9 cellular contexts compared by ENCODE assay signal in the genomic region with DNA sequence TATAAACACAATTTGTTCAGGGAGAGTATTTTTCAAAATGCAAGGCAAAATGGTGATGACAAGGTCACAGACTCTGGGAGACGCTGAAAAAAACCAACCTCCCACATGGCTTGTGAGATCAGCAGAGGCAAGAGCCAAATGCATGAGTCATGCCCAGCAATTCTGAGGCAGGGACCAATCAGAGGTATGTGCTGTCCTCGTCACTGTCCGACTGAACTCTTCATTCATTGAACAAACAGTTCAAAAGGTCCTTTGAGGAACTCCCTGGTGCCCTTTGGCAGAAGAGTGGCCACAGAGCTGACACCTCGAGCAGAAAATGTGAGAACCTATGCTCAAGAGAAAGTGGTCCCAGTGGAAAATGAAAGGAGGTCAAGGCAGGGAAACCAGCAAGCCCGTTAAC. TPM values are rescaled to one million over a fixed set of nuclear protein-coding genes. Genes with fewer than 3 reads are reported as not detected.
A peak's percentile ranks its signal among the peaks of the same experiment; 100 is the strongest.
DNase-seq lines count a peak whose midpoint lies in the region; ATAC-seq, FAIRE-seq and TF ChIP-seq lines count a peak whose summit lies in the region.
"Had no signal": no experiment of that assay in that cellular context is flagged by ENCODE, and none has a peak within 500 bp of the region (broad histone marks: within the 10 kb centered on the region; RNA-seq: fewer than 3 reads in every experiment).

No MANE protein-coding gene starts in this region.

- no peak for ATAC-seq in HG02759 (IDR thresholded peaks at IDR 0.05; ENCODE audit: unreplicated experiment)

- H3K4me2 ChIP-seq in H1 (ENCODE audit: insufficient read depth in 1 of 2, low read depth in 2 of 2, low read length in 2 of 2) (no peak overlapping the region), MM.1S (ENCODE audit: low read depth, low read length) (no peak overlapping the region)

- H3K9me2 ChIP-seq in MM.1S (replicated peaks; ENCODE audit: insufficient read depth, low read length), result no peaks in the 10 kb centered on the region

- H4K5ac ChIP-seq in H1 (ENCODE audit: insufficient read length, low read depth, low read length), result no peak overlapping the region

- TF ChIP-seq CTCF in H1 (IDR thresholded peaks at IDR 0.05; ENCODE audit: control extremely low read depth in 1 of 3, insufficient read depth in 1 of 3, low read depth in 1 of 3, low read length in 3 of 3) (no peak), uterus (IDR thresholded peaks at IDR 0.05) (no peak), MM.1S (IDR thresholded peaks at IDR 0.05; ENCODE audit: low read length) (no peak)

- H3K36me3 ChIP-seq in H1 (ENCODE audit: control insufficient read depth in 2 of 4, insufficient read depth in 4 of 4, low read length in 3 of 4) (no peaks in the 10 kb centered on the region), uterus (no peaks in the 10 kb centered on the region), MM.1S (replicated peaks; ENCODE audit: insufficient read depth, low read length) (no peaks in the 10 kb centered on the region)

- intact Hi-C loops in uterus (cut with DNase I; ENCODE audit: low total_unique reads), result no loop called here

- H2AFZ ChIP-seq in H1 (ENCODE audit: low read length), result 0 out of 2 replicates have a peak overlapping the region, but pooled peaks have one; percentile 43
- H2AFZ ChIP-seq in MM.1S (ENCODE audit: low read length), result no peak overlapping the region

- no peak overlapping the region for H4K8ac ChIP-seq in H1 (ENCODE audit: extremely low read depth, insufficient read depth, low read length)

- H2BK20ac ChIP-seq in H1 (ENCODE audit: low read length), result no peak overlapping the region

- H2BK12ac ChIP-seq in H1 (ENCODE audit: low read depth, low read length), result no peak overlapping the region

- H3K4me1 ChIP-seq in H1 (replicated peaks in 1 of 4; ENCODE audit: control insufficient read depth in 3 of 4, insufficient read depth in 4 of 4, low read length in 3 of 4) (no peaks in the 10 kb centered on the region), uterus (peaks cover 0 to 15% of the 10 kb centered on the region in 2 donors), MM.1S (ENCODE audit: low read length) (no peaks in the 10 kb centered on the region)

- TF ChIP-seq EP300 in H1 (IDR thresholded peaks at IDR 0.05; ENCODE audit: borderline replicate concordance in 1 of 2, low read depth in 2 of 2, low read length in 2 of 2), result no peak

- TF ChIP-seq POLR2A in H1 (IDR thresholded peaks at IDR 0.05; ENCODE audit: control extremely low read depth in 1 of 2, low read depth in 2 of 2, low read length in 2 of 2) (no peak), uterus (IDR thresholded peaks at IDR 0.05) (no peak)

- TF ChIP-seq RAD21 in H1 (IDR thresholded peaks at IDR 0.05 in 1 of 2, conservative IDR thresholded peaks at IDR 0.05 in 1 of 2; ENCODE audit: low read depth in 2 of 2, low read length in 2 of 2), result no peak

- no peak overlapping the region for H2BK120ac ChIP-seq in H1 (replicated peaks; ENCODE audit: low read depth, low read length)

- no peak overlapping the region for H4K91ac ChIP-seq in H1 (replicated peaks; ENCODE audit: insufficient read length, low read length)

- DNase-seq in NCI-H748 (lab: John Stamatoyannopoulos, UW; ENCODE audit: unreplicated experiment) (peak; percentile 4), NCI-H748 treated with DMSO at 0.1 percent for 48 hours (lab: John Stamatoyannopoulos, UW) (no peak), H1 (ENCODE audit: low read depth in 1 of 2, low spot score in 2 of 2) (peak in 1 of 2 experiments; percentile 27), lung microvascular endothelial cell (ENCODE audit: low read depth in 2 of 2) (peak; percentile 49 to 60), uterus (peak; percentile 69 to 76), MM.1S (no peak), NCI-H128 (lab: John Stamatoyannopoulos, UW; ENCODE audit: unreplicated experiment) (no peak)

- no peaks in the 10 kb centered on the region for H3F3A ChIP-seq in MM.1S (ENCODE audit: insufficient read depth, low read length)

- no peak for FAIRE-seq in H1 (lab: Jason Lieb, UNC)
- FAIRE-seq: A204.1 had no signal

- no peaks in the 10 kb centered on the region for H3K23me2 ChIP-seq in H1 (ENCODE audit: low read depth, low read length)

- H4K20me1 ChIP-seq in H1 (replicated peaks in 1 of 2; ENCODE audit: control insufficient read depth in 1 of 2, insufficient read depth in 2 of 2, low read length in 2 of 2) (no peaks in the 10 kb centered on the region), MM.1S (ENCODE audit: insufficient read depth, low read length) (no peaks in the 10 kb centered on the region)

- 0 out of 2 replicates have a peak overlapping the region, but pooled peaks have one; percentile 20 for H2BK15ac ChIP-seq in H1 (ENCODE audit: low read length)

- H3K9ac ChIP-seq in H1 (replicated peaks in 1 of 4; ENCODE audit: extremely low read depth in 1 of 4, low read depth in 3 of 4, low read length in 3 of 4) (no peak overlapping the region), MM.1S (ENCODE audit: low read length) (no peak overlapping the region)

- no peak overlapping the region for H3K27ac ChIP-seq in H1 (ENCODE audit: low read depth, low read length)
- H3K27ac ChIP-seq in uterus, result peak overlapping the region; percentile 33 to 45
- H3K27ac ChIP-seq in MM.1S (ENCODE audit: low read length), result no peak overlapping the region

- no peak overlapping the region for H2AK5ac ChIP-seq in H1 (ENCODE audit: low read depth, low read length)

- H2BK5ac ChIP-seq in H1 (ENCODE audit: low read depth, low read length), result no peak overlapping the region

- H3K9me3 ChIP-seq in H1 (ENCODE audit: insufficient read depth in 2 of 2, low read depth in 1 of 2, low read length in 1 of 2) (no peaks in the 10 kb centered on the region), uterus (no peaks in the 10 kb centered on the region), MM.1S (replicated peaks; ENCODE audit: insufficient read depth, low read length) (no peaks in the 10 kb centered on the region)

- H3K14ac ChIP-seq in H1 (ENCODE audit: insufficient read length), result no peak overlapping the region

- H3K79me2 ChIP-seq in H1 (ENCODE audit: control insufficient read depth in 1 of 2, insufficient read depth in 2 of 2, low read length in 2 of 2) (no peaks in the 10 kb centered on the region), MM.1S (ENCODE audit: low read length) (no peaks in the 10 kb centered on the region)

- no peak overlapping the region for H3K23ac ChIP-seq in H1 (ENCODE audit: insufficient read length)

- H3K4ac ChIP-seq in H1 (replicated peaks; ENCODE audit: insufficient read length, low read depth, low read length), result no peak overlapping the region

- 90% methylated on average over 4 of the region's 5 CpGs; no CpG with 5 or more reads in 1 of the 2 experiments for WGBS in H1 (ENCODE audit: extremely low coverage in 1 of 2, insufficient coverage in 1 of 2, insufficient read length in 1 of 2, insufficient replicate concordance in 2 of 2, low coverage in 1 of 2, low lambda C conversion rate in 2 of 2, missing lambda C conversion rate in 1 of 2), 2 experiments

- H3K4me3 ChIP-seq in H1 (ENCODE audit: extremely low read depth in 1 of 4, insufficient read depth in 2 of 4, low read depth in 3 of 4, low read length in 4 of 4), result no peak overlapping the region
- H3K4me3 ChIP-seq in uterus, result no peak overlapping the region
- H3K4me3 ChIP-seq in MM.1S (ENCODE audit: low read length), result no peak overlapping the region

- H3K18ac ChIP-seq in H1 (ENCODE audit: extremely low read depth, low read length), result no peak overlapping the region

- H3K27me3 ChIP-seq in H1 (replicated peaks in 1 of 4; ENCODE audit: control insufficient read depth in 3 of 4, extremely low read depth in 1 of 4, insufficient read depth in 3 of 4, low read length in 3 of 4), result no peaks in the 10 kb centered on the region
- H3K27me3 ChIP-seq in uterus, result no peaks in the 10 kb centered on the region
- no peaks in the 10 kb centered on the region for H3K27me3 ChIP-seq in MM.1S (replicated peaks; ENCODE audit: insufficient read depth, low read length)

- POLR2A ChIA-PET in H1 (lab: Charles Lee; ENCODE audit: partially characterized antibody), result no interaction called here

- no peak overlapping the region for H3K56ac ChIP-seq in H1 (replicated peaks; ENCODE audit: insufficient read length, low read depth, low read length)

- CTCF ChIA-PET in H1 (lab: Charles Lee; ENCODE audit: partially characterized antibody), result no interaction called here

- no peaks in the 10 kb centered on the region for H3K79me1 ChIP-seq in H1 (ENCODE audit: low read depth, low read length)

TF ChIP-seq in H1, 55 proteins besides CTCF, POLR2A, EP300 and RAD21:
- no peak for TF ChIP-seq TAF1 (IDR thresholded peaks at IDR 0.05; ENCODE audit: low read depth, low read length)
- TF ChIP-seq SP2 (IDR thresholded peaks at IDR 0.05; ENCODE audit: low read length), result no peak
- TF ChIP-seq JUND (IDR thresholded peaks at IDR 0.05; ENCODE audit: low read length), result 0 out of 2 replicates have a peak, but pooled peaks have one; percentile 31
- no peak for TF ChIP-seq POU5F1 (IDR thresholded peaks at IDR 0.05; ENCODE audit: low read depth, low read length)

RNA-seq across cellular contexts. Expression of gene CDH11, which starts 51.0 kb away (rescaled TPM):
- total RNA-seq in H1 (2021; fragmentation: NEBNext Ultra II Directional; extraction: Animal tissue kit (Norgen Biotek cat#: 25700)), result 8.4 and 8.7 TPM in 2 replicates
- polyA plus RNA-seq in H1 (2011; rRNA removed), result 3.3 and 6.7 TPM in 2 replicates
- 5.5 TPM for polyA plus RNA-seq in H1 (2011; cell fraction: cytosol; rRNA removed)
- polyA plus RNA-seq in H1 (2011; cell fraction: nucleus; rRNA removed), result 8.1 TPM
- 4.9 to 7.7 TPM (median 6.0 TPM) in 4 replicates for polyA plus RNA-seq in H1 (2012, experiment 1 of 2)
- 0.62 TPM for polyA plus RNA-seq in H1 (2012, experiment 2 of 2)
- 2.3 TPM for polyA plus RNA-seq in H1 (2013, experiment 1 of 2)
- 2.3 TPM for polyA plus RNA-seq in H1 (2013, experiment 2 of 2)
- polyA minus RNA-seq in H1 (2011; rRNA and poly(A)+ RNA removed), result 12.9 and 16.7 TPM in 2 replicates
- polyA minus RNA-seq in H1 (2011; cell fraction: cytosol; rRNA and poly(A)+ RNA removed), result 15.4 TPM
- polyA minus RNA-seq in H1 (2011; cell fraction: nucleus; rRNA and poly(A)+ RNA removed), result 16.4 TPM
- total RNA-seq in lung microvascular endothelial cell (3.4 and 7.2 TPM in 2 replicates), uterus (100 to 1,000 TPM in 2 of 4 donors, 10 to 100 TPM in 2; 51.8 to 661 (median 96.5) TPM)

Comparison
In these comparisons a context has a peak if more than half of its experiments do, and no peak if none do; other contexts are left out.
1. DNase-seq: peak in NCI-H748 (single experiment), lung microvascular endothelial cell (2 of 2) and uterus (2 of 2); none in NCI-H748 treated with DMSO at 0.1 percent for 48 hours (single experiment), MM.1S (single experiment) and NCI-H128 (single experiment).
2. H3K27ac ChIP-seq: peak in uterus (2 of 2); none in H1 (single experiment) and MM.1S (single experiment).